In genomic region chr11:58786693-58787092, GRCh38 we compare ENCODE assay signal across 2 cellular contexts.
TF ChIP-seq lines count a peak whose summit lies in the region.

No MANE protein-coding gene starts in this region.

TF ChIP-seq in H1, 55 proteins besides CTCF, POLR2A, EP300 and RAD21:
- TF ChIP-seq EZH2 (IDR thresholded peaks at IDR 0.05; ENCODE audit: low read depth, low read length, severe bottlenecking): no peak
TF ChIP-seq in H1: peak in this region for 0.

TF ChIP-seq in HEK293T, 16 proteins besides CTCF, POLR2A, EP300 and RAD21:
- TF ChIP-seq ELF4 (IDR thresholded peaks at IDR 0.05) (no peak), ARNT (IDR thresholded peaks at IDR 0.05) (no peak), CTBP1 (IDR thresholded peaks at IDR 0.05; ENCODE audit: borderline replicate concordance) (no peak), FOXM1 (IDR thresholded peaks at IDR 0.05; ENCODE audit: borderline replicate concordance) (no peak)
